16 cellular contexts compared by ENCODE assay signal in the genomic region with DNA sequence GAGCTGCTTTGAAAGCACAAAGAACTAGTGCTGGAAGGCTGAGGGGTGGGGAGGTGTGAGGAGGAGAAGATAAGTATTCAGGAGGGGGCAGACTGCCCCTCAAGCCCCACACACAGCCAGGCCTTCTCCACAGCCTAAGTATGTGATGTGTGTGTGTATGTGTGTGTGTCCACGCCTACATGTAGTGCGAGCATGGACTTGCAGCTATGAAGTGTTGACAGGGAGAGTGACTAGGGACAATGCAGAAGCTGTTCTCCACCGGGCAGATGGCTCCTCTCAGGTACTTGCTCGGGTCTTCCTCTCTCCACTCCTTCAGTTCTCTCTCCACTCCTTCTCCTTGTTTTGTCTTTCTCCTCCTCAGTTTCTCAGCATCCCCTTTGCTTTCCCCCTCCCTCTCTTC.
DNase-seq lines count a peak whose midpoint lies in the region; ATAC-seq and TF ChIP-seq lines count a peak whose summit lies in the region.
"Had no signal": no experiment of that assay in that cellular context is flagged by ENCODE, and none has a peak within 500 bp of the region (broad histone marks: within the 10 kb centered on the region; RNA-seq: fewer than 3 reads in every experiment).

No MANE protein-coding gene starts in this region.

- H3K4me3 ChIP-seq in BLaER1 treated with 17β-estradiol and CSF1 and Interleukin-3, amounts not matched to agents 10 nM and 100 nM, result no peak overlapping the region
- no peak overlapping the region for H3K4me3 ChIP-seq in HEK293 (ENCODE audit: low read depth, low read length)
- H3K4me3 ChIP-seq: MG63, PC-9 had no signal

- H3K4me1 Mint-ChIP-seq in mesothelial cell of epicardium (peaks cover 38% of the 10 kb centered on the region), immature natural killer cell (peaks cover 0 to 2% of the 10 kb centered on the region in 2 donors)

- no peak overlapping the region for H3K4me3 Mint-ChIP-seq in mesothelial cell of epicardium
- H3K4me3 Mint-ChIP-seq in immature natural killer cell, result no peak overlapping the region
- H3K4me3 Mint-ChIP-seq: CD4-positive, alpha-beta memory T cell had no signal

- POLR2A ChIA-PET in HEK293 (lab: Yijun Ruan, JAX), result interaction anchor here (0.7 kb wide), 1 partner anchor 633 kb away, joined by 3 read pairs; no protein-coding TSS in a partner anchor

- no peak for DNase-seq in mesothelial cell of epicardium (ENCODE audit: low spot score in 2 of 2, unreplicated experiment in 2 of 2)
- no peak for DNase-seq in NCI-H146 treated with DMSO at 0.1 percent for 48 hours (lab: John Stamatoyannopoulos, UW; ENCODE audit: unreplicated experiment)
- no peak for DNase-seq in immature natural killer cell
- DNase-seq: Calu3; CD4-positive, alpha-beta memory T cell; H9; MG63; NCI-H1092; NCI-H146; NCI-H345; PC-9 had no signal

- no peak for TF ChIP-seq CTCF in HEK293 (tag by site-specific recombination; IDR thresholded peaks at IDR 0.05)
- no peak for TF ChIP-seq CTCF in mesothelial cell of epicardium (IDR thresholded peaks at IDR 0.05; ENCODE audit: unreplicated experiment)

- H3K9me3 ChIP-seq in BLaER1 treated with 17β-estradiol and CSF1 and Interleukin-3, amounts not matched to agents 10 nM and 100 nM (replicated peaks in 1 of 11), result no peaks in the 10 kb centered on the region
- no peaks in the 10 kb centered on the region for H3K9me3 ChIP-seq in HEK293 (ENCODE audit: control insufficient read depth, insufficient read depth, low read depth, low read length)
- H3K9me3 ChIP-seq: MG63 had no signal

- CTCF ChIA-PET in HEK293 (lab: Yijun Ruan, JAX), result interaction anchor here (0.6 to 2.3 kb wide), 24 partner anchors 10 to 1908 kb away, joined by 3 to 13 read pairs (median 3); no protein-coding TSS in a partner anchor

- H3K4me2 ChIP-seq in BLaER1 treated with 17β-estradiol and CSF1 and Interleukin-3, amounts not matched to agents 10 nM and 100 nM, result peak overlapping the region in 8 of 11 experiments; percentile 9 to 50 (median 38); a peak in 16 of 22 replicates
- H3K4me2 ChIP-seq: KMS-11, PC-9 had no signal

- H3K36me3 ChIP-seq in BLaER1 treated with 17β-estradiol and CSF1 and Interleukin-3, amounts not matched to agents 10 nM and 100 nM, result no peaks in the 10 kb centered on the region
- H3K36me3 ChIP-seq in HEK293 (ENCODE audit: control insufficient read depth in 2 of 2, insufficient read depth in 1 of 2, low read length in 2 of 2), result no peaks in the 10 kb centered on the region
- H3K36me3 ChIP-seq: MG63 had no signal

- no peak overlapping the region for H3K27ac ChIP-seq in BLaER1 treated with 17β-estradiol and CSF1 and Interleukin-3, amounts not matched to agents 10 nM and 100 nM
- H3K27ac ChIP-seq in HEK293 (ENCODE audit: extremely low read depth, low read depth, low read length) (no peak overlapping the region), angular gyrus (ENCODE audit: low read depth, low read length) (peak overlapping the region; percentile 2)
- H3K27ac ChIP-seq: KMS-11, PC-9 had no signal

- ATAC-seq in HG03095 (IDR thresholded peaks at IDR 0.05; ENCODE audit: unreplicated experiment), result no peak

- peaks cover 0 to 3% (median 0%) of the 10 kb centered on the region in 11 experiments; a peak in 2 of 22 replicates for H4K20me1 ChIP-seq in BLaER1 treated with 17β-estradiol and CSF1 and Interleukin-3, amounts not matched to agents 10 nM and 100 nM

- 0 out of 22 replicates have a peak overlapping the region, but pooled peaks of 1 of the 11 experiments have one; percentile 52 for H3K9ac ChIP-seq in BLaER1 treated with 17β-estradiol and CSF1 and Interleukin-3, amounts not matched to agents 10 nM and 100 nM
- H3K9ac ChIP-seq: KMS-11 had no signal

- H3K27me3 ChIP-seq in BLaER1 treated with 17β-estradiol and CSF1 and Interleukin-3, amounts not matched to agents 10 nM and 100 nM, result no peaks in the 10 kb centered on the region
- H3K27me3 ChIP-seq: MG63 had no signal

- H3K4me1 ChIP-seq in BLaER1 treated with 17β-estradiol and CSF1 and Interleukin-3, amounts not matched to agents 10 nM and 100 nM, result peaks cover 0 to 21% (median 16%) of the 10 kb centered on the region in 10 experiments; a peak in 14 of 20 replicates
- no peaks in the 10 kb centered on the region for H3K4me1 ChIP-seq in HEK293 (ENCODE audit: control insufficient read depth, insufficient read depth, low read length)

- H3K27ac Mint-ChIP-seq in mesothelial cell of epicardium (peak overlapping the region; percentile 83), immature natural killer cell (no peak overlapping the region)
- H3K27ac Mint-ChIP-seq: CD4-positive, alpha-beta memory T cell had no signal

- H3K9me3 Mint-ChIP-seq in mesothelial cell of epicardium, result no peaks in the 10 kb centered on the region
- H3K9me3 Mint-ChIP-seq in immature natural killer cell, result peaks cover 0 to 2% (median 0%) of the 10 kb centered on the region in 6 donors
- H3K9me3 Mint-ChIP-seq: H9 had no signal

- no peaks in the 10 kb centered on the region for H3K27me3 Mint-ChIP-seq in mesothelial cell of epicardium (ENCODE audit: low read depth)
- H3K27me3 Mint-ChIP-seq in immature natural killer cell (ENCODE audit: low read depth in 3 of 3), result peaks cover 7 to 32% (median 11%) of the 10 kb centered on the region in 3 donors

- H3K36me3 Mint-ChIP-seq in mesothelial cell of epicardium (no peaks in the 10 kb centered on the region), immature natural killer cell (no peaks in the 10 kb centered on the region)
- H3K36me3 Mint-ChIP-seq: CD4-positive, alpha-beta memory T cell had no signal

TF ChIP-seq in HEK293, 187 proteins besides CTCF, POLR2A, EP300 and RAD21:
- no peak for TF ChIP-seq ZIC2 (tag by site-specific recombination; IDR thresholded peaks at IDR 0.05)
- no peak for TF ChIP-seq REPIN1 (tag by site-specific recombination; IDR thresholded peaks at IDR 0.05; ENCODE audit: low read depth)
- peak; percentile 82 for TF ChIP-seq EGR2 (tag by site-specific recombination; IDR thresholded peaks at IDR 0.05; ENCODE audit: low read depth)
- TF ChIP-seq ZNF561 (tag by site-specific recombination; IDR thresholded peaks at IDR 0.05; ENCODE audit: borderline replicate concordance), result no peak
- TF ChIP-seq ZFHX2 (tag by site-specific recombination; conservative IDR thresholded peaks at IDR 0.05), result peak; percentile 89
- TF ChIP-seq ZNF2 (tag by site-specific recombination; IDR thresholded peaks at IDR 0.05), result no peak
